In genomic region chr5:10065428-10066000, GRCh38 we compare ENCODE assay signal across 25 cellular contexts.
"Had no signal": no experiment of that assay in that cellular context is flagged by ENCODE, and none has a peak within 500 bp of the region (broad histone marks: within the 10 kb centered on the region; RNA-seq: fewer than 3 reads in every experiment).

No MANE protein-coding gene starts in this region.

- H3K36me3 Mint-ChIP-seq: neural progenitor cell; stimulated activated effector memory CD8-positive, alpha-beta T cell treated with anti-CD3 and anti-CD28 coated beads, Interleukin-12 subunit alpha, Interleukin-12 subunit beta, amount 100 ng/mL, for 72 hours; stimulated activated naive B cell treated with anti-CD40 and anti-IgM and Interleukin-4, amounts not matched to agents 10 μg/mL and 1 μg/mL and 100 μg/mL, for 72 hours; type B pancreatic cell had no signal

- H3K4me1 ChIP-seq: neural progenitor cell, parathyroid adenoma, psoas muscle, right lobe of liver, sigmoid colon, stomach, tibial artery, transverse colon, upper lobe of right lung, uterus had no signal

- H3K9me3 Mint-ChIP-seq: nephron; stimulated activated effector memory CD8-positive, alpha-beta T cell treated with anti-CD3 and anti-CD28 coated beads, Interleukin-12 subunit alpha, Interleukin-12 subunit beta, amount 100 ng/mL, for 72 hours; stimulated activated naive B cell treated with anti-CD40 and anti-IgM and Interleukin-4, amounts not matched to agents 10 μg/mL and 1 μg/mL and 100 μg/mL, for 72 hours; type B pancreatic cell had no signal

- H3K4me2 ChIP-seq: neural progenitor cell had no signal

- H3K9me3 ChIP-seq: ovary, psoas muscle, right lobe of liver, sigmoid colon, tibial artery, transverse colon, upper lobe of right lung, uterus had no signal

- H3K27me3 ChIP-seq: neural progenitor cell, ovary, right lobe of liver, sigmoid colon, stomach, tibial artery, transverse colon, upper lobe of right lung, uterus had no signal

- DNase-seq: naive thymus-derived CD4-positive, alpha-beta T cell; occipital lobe; ovary; psoas muscle; right lobe of liver; sigmoid colon; small intestine; stimulated activated CD4-positive, alpha-beta T cell treated with anti-CD3 and anti-CD28 coated beads, Interleukin-15, amount 100 ng/mL, for 24 hours; stimulated activated CD4-positive, alpha-beta T cell treated with anti-CD3 and anti-CD28 coated beads, Interleukin-2, amount 100 ng/mL, for 24 hours; stimulated activated CD4-positive, alpha-beta T cell treated with anti-CD3 and anti-CD28 coated beads, Interleukin-2, amount 100 ng/mL, for 48 hours; stimulated activated CD4-positive, alpha-beta T cell treated with anti-CD3 and anti-CD28 coated beads, Interleukin-4, amount 100 ng/mL, for 24 hours; stimulated activated naive B cell treated with anti-CD40 and anti-IgM and Interleukin-4, amounts not matched to agents 10 μg/mL and 1 μg/mL and 100 μg/mL, for 72 hours; stimulated activated naive CD4-positive, alpha-beta T cell treated with Interleukin-2 at 50 U/mL for 16 hours; stomach; tibial artery; transverse colon; upper lobe of right lung; uterus had no signal

- H3K4me3 ChIP-seq: neural progenitor cell, ovary, psoas muscle, right lobe of liver, sigmoid colon, stomach, tibial artery, transverse colon, upper lobe of right lung, uterus had no signal

- H3K27me3 Mint-ChIP-seq: stimulated activated naive B cell treated with anti-CD40 and anti-IgM and Interleukin-4, amounts not matched to agents 10 μg/mL and 1 μg/mL and 100 μg/mL, for 72 hours had no signal

- H3K4me1 Mint-ChIP-seq: naive thymus-derived CD4-positive, alpha-beta T cell; nephron; neural progenitor cell; stimulated activated effector memory CD8-positive, alpha-beta T cell treated with anti-CD3 and anti-CD28 coated beads, Interleukin-12 subunit alpha, Interleukin-12 subunit beta, amount 100 ng/mL, for 72 hours; stimulated activated naive B cell treated with anti-CD40 and anti-IgM and Interleukin-4, amounts not matched to agents 10 μg/mL and 1 μg/mL and 100 μg/mL, for 72 hours had no signal

- H3K36me3 ChIP-seq: neural progenitor cell, ovary, right lobe of liver, sigmoid colon, stomach, tibial artery, transverse colon, upper lobe of right lung, uterus had no signal

- H2AFZ ChIP-seq: neural progenitor cell, parathyroid adenoma had no signal

- ATAC-seq: naive thymus-derived CD4-positive, alpha-beta T cell; psoas muscle; right cardiac atrium; stimulated activated effector memory CD8-positive, alpha-beta T cell treated with anti-CD3 and anti-CD28 coated beads, Interleukin-12 subunit alpha, Interleukin-12 subunit beta, amount 100 ng/mL, for 72 hours; stimulated activated naive B cell treated with anti-CD40 and anti-IgM and Interleukin-4, amounts not matched to agents 10 μg/mL and 1 μg/mL and 100 μg/mL, for 72 hours; upper lobe of right lung had no signal

- H3K27ac ChIP-seq: neural progenitor cell, ovary, parathyroid adenoma, psoas muscle, right lobe of liver, sigmoid colon, stomach, tibial artery, transverse colon, upper lobe of right lung, uterus had no signal

- H3K9ac ChIP-seq: neural progenitor cell, parathyroid adenoma had no signal

- H3K4me3 Mint-ChIP-seq: naive thymus-derived CD4-positive, alpha-beta T cell; nephron; neural progenitor cell; stimulated activated effector memory CD8-positive, alpha-beta T cell treated with anti-CD3 and anti-CD28 coated beads, Interleukin-12 subunit alpha, Interleukin-12 subunit beta, amount 100 ng/mL, for 72 hours; stimulated activated naive B cell treated with anti-CD40 and anti-IgM and Interleukin-4, amounts not matched to agents 10 μg/mL and 1 μg/mL and 100 μg/mL, for 72 hours; type B pancreatic cell had no signal

- H3K27ac Mint-ChIP-seq: naive thymus-derived CD4-positive, alpha-beta T cell; nephron; neural progenitor cell; progenitor cell of endocrine pancreas; stimulated activated effector memory CD8-positive, alpha-beta T cell treated with anti-CD3 and anti-CD28 coated beads, Interleukin-12 subunit alpha, Interleukin-12 subunit beta, amount 100 ng/mL, for 72 hours; stimulated activated naive B cell treated with anti-CD40 and anti-IgM and Interleukin-4, amounts not matched to agents 10 μg/mL and 1 μg/mL and 100 μg/mL, for 72 hours; type B pancreatic cell had no signal
